22 cellular contexts compared by ENCODE assay signal in genomic region chr18:58569490-58569911, GRCh38. TPM values are rescaled to one million over a fixed set of nuclear protein-coding genes. Genes with fewer than 3 reads are reported as not detected.
DNase-seq lines count a peak whose midpoint lies in the region; ATAC-seq and TF ChIP-seq lines count a peak whose summit lies in the region.
"Had no signal": no experiment of that assay in that cellular context is flagged by ENCODE, and none has a peak within 500 bp of the region (broad histone marks: within the 10 kb centered on the region; RNA-seq: fewer than 3 reads in every experiment).

No MANE protein-coding gene starts in this region.

- no peak overlapping the region for H4K8ac ChIP-seq in neuronal stem cell (ENCODE audit: low read depth, low read length)

- TF ChIP-seq CTCF in AG10803 (conservative IDR thresholded peaks at IDR 0.05; ENCODE audit: low read length) (no peak), HEK293 (tag by site-specific recombination; IDR thresholded peaks at IDR 0.05) (no peak), osteocyte (IDR thresholded peaks at IDR 0.05) (no peak), GM20000 (IDR thresholded peaks at IDR 0.05; ENCODE audit: extremely low read depth, missing control alignments) (no peak)

- H3K27ac Mint-ChIP-seq in osteocyte (ENCODE audit: unreplicated experiment) = peak overlapping the region; percentile 72
- H3K27ac Mint-ChIP-seq: activated CD4-positive, alpha-beta T cell treated with anti-CD3 and anti-CD28 coated beads for 36 hours had no signal

- H2AFZ ChIP-seq in neuronal stem cell (ENCODE audit: low read length) = no peak overlapping the region

- peaks cover 73% of the 10 kb centered on the region for H3K4me1 Mint-ChIP-seq in osteocyte (ENCODE audit: unreplicated experiment)

- no peak for ATAC-seq in GM19035 (IDR thresholded peaks at IDR 0.05; ENCODE audit: unreplicated experiment)
- ATAC-seq: upper lobe of right lung had no signal

- H2BK12ac ChIP-seq in neuronal stem cell (ENCODE audit: low read length) = no peak overlapping the region

- WGBS in neuronal stem cell (ENCODE audit: extremely low coverage in 2 of 2, insufficient read length in 2 of 2, insufficient replicate concordance in 1 of 2), 2 donors = no CpG with 5 or more reads among the region's 8 CpGs

- H3K27me3 Mint-ChIP-seq in osteocyte (ENCODE audit: unreplicated experiment) = no peaks in the 10 kb centered on the region
- H3K27me3 Mint-ChIP-seq: activated CD4-positive, alpha-beta T cell treated with anti-CD3 and anti-CD28 coated beads for 36 hours; CD4-positive, CD25-positive, alpha-beta regulatory T cell had no signal

- H3K4me1 ChIP-seq in HEK293 (ENCODE audit: control insufficient read depth, insufficient read depth, low read length) = no peaks in the 10 kb centered on the region
- peaks cover 44% of the 10 kb centered on the region for H3K4me1 ChIP-seq in adipocyte (ENCODE audit: control insufficient read depth, insufficient read depth, low read length)
- no peaks in the 10 kb centered on the region for H3K4me1 ChIP-seq in neuronal stem cell (ENCODE audit: control insufficient read depth in 2 of 2, insufficient read depth in 1 of 2, low read depth in 1 of 2, low read length in 2 of 2)
- H3K4me1 ChIP-seq: upper lobe of right lung had no signal

- H3K18ac ChIP-seq in neuronal stem cell (ENCODE audit: low read length) = no peak overlapping the region

- H2BK120ac ChIP-seq in neuronal stem cell (ENCODE audit: low read depth, low read length) = no peak overlapping the region

- H3K27ac ChIP-seq in HEK293 (ENCODE audit: extremely low read depth, low read depth, low read length) (no peak overlapping the region), neuronal stem cell (replicated peaks; ENCODE audit: low read length) (no peak overlapping the region)
- H3K27ac ChIP-seq: KMS-11, upper lobe of right lung had no signal

- H3K36me3 ChIP-seq in HEK293 (ENCODE audit: control insufficient read depth in 2 of 2, insufficient read depth in 1 of 2, low read length in 2 of 2) = no peaks in the 10 kb centered on the region
- H3K36me3 ChIP-seq in adipocyte (ENCODE audit: control insufficient read depth, insufficient read depth, low read length, severe bottlenecking) = no peaks in the 10 kb centered on the region
- H3K36me3 ChIP-seq in neuronal stem cell (replicated peaks in 1 of 2; ENCODE audit: control insufficient read depth in 2 of 2, insufficient read depth in 2 of 2, low read length in 2 of 2) = peaks cover 0 to 5% of the 10 kb centered on the region in 2 donors
- H3K36me3 ChIP-seq: upper lobe of right lung had no signal

- H3K14ac ChIP-seq in neuronal stem cell (ENCODE audit: low read length) = no peak overlapping the region

- no peak overlapping the region for H3K4ac ChIP-seq in neuronal stem cell (ENCODE audit: low read length)

- H3K9me3 ChIP-seq in HEK293 (ENCODE audit: control insufficient read depth, insufficient read depth, low read depth, low read length) = no peaks in the 10 kb centered on the region
- H3K9me3 ChIP-seq in adipocyte (ENCODE audit: control insufficient read depth, low read length) = no peaks in the 10 kb centered on the region
- peaks cover 0 to 2% of the 10 kb centered on the region in 2 donors for H3K9me3 ChIP-seq in neuronal stem cell (replicated peaks in 1 of 2; ENCODE audit: control insufficient read depth in 2 of 2, insufficient read depth in 1 of 2, low read depth in 1 of 2, low read length in 2 of 2)
- H3K9me3 ChIP-seq: upper lobe of right lung had no signal

- no peak overlapping the region for H4K91ac ChIP-seq in neuronal stem cell (ENCODE audit: low read depth, low read length, poor library complexity)

- H2BK5ac ChIP-seq in neuronal stem cell (ENCODE audit: low read length) = no peak overlapping the region

- DNase-seq in AG10803 (ENCODE audit: low read depth) (peak; percentile 62), adipocyte (ENCODE audit: low read depth) (no peak), osteocyte (ENCODE audit: extremely low spot score, unreplicated experiment) (peak; percentile 56), GM20000 (ENCODE audit: low spot score) (no peak), neuronal stem cell (ENCODE audit: low spot score) (no peak)
- DNase-seq: activated CD4-positive, alpha-beta T cell treated with anti-CD3 and anti-CD28 coated beads for 36 hours; activated naive CD4-positive, alpha-beta T cell treated with anti-CD3 and anti-CD28 coated beads, Interleukin-2, amount 50 U/mL, for 16 hours; anterior cingulate cortex; CD4-positive, CD25-positive, alpha-beta regulatory T cell; DMS 273 treated with DMSO at 0.1 percent for 48 hours; effector CD8-positive, alpha-beta T cell; HCEC 1CT; islet precursor cell; NCI-H187; NCI-H226; occipital lobe; SHP77 treated with DMSO at 0.1 percent for 48 hours; stimulated activated CD8-positive, alpha-beta memory T cell treated with anti-CD3 and anti-CD28 coated beads, Interleukin-4, amount 100 ng/mL, for 48 hours; upper lobe of right lung had no signal

- H3K4me3 ChIP-seq in AG10803 (ENCODE audit: low read length) (no peak overlapping the region), HEK293 (ENCODE audit: low read depth, low read length) (no peak overlapping the region), adipocyte (ENCODE audit: low read length) (peak overlapping the region; percentile 29), neuronal stem cell (ENCODE audit: low read length in 2 of 2) (no peak overlapping the region)
- H3K4me3 ChIP-seq: upper lobe of right lung had no signal

- H2BK15ac ChIP-seq in neuronal stem cell (ENCODE audit: low read length) = no peak overlapping the region

- H3K9ac ChIP-seq in adipocyte (ENCODE audit: low read length) (peak overlapping the region; percentile 16), neuronal stem cell (ENCODE audit: low read depth, low read length, poor library complexity) (no peak overlapping the region)
- H3K9ac ChIP-seq: KMS-11 had no signal

- no peak overlapping the region for H3K4me2 ChIP-seq in neuronal stem cell (ENCODE audit: insufficient read depth, low read length, poor library complexity, severe bottlenecking)
- H3K4me2 ChIP-seq: KMS-11 had no signal

- H3K79me1 ChIP-seq in neuronal stem cell (ENCODE audit: low read depth, low read length) = no peaks in the 10 kb centered on the region

- H3K27me3 ChIP-seq in adipocyte (replicated peaks; ENCODE audit: control insufficient read depth, insufficient read depth, low read length) = no peaks in the 10 kb centered on the region
- H3K27me3 ChIP-seq in neuronal stem cell (ENCODE audit: control insufficient read depth in 3 of 3, insufficient read depth in 3 of 3, low read depth in 1 of 3, low read length in 3 of 3) = no peaks in the 10 kb centered on the region
- H3K27me3 ChIP-seq: upper lobe of right lung had no signal

- no peak overlapping the region for H2AK5ac ChIP-seq in neuronal stem cell (ENCODE audit: low read depth, low read length)

- H3K23ac ChIP-seq in neuronal stem cell (ENCODE audit: low read depth, low read length, poor library complexity) = no peak overlapping the region

- POLR2A ChIA-PET in HEK293 (lab: Yijun Ruan, JAX) = no interaction called here

- H3K4me3 Mint-ChIP-seq in osteocyte (ENCODE audit: unreplicated experiment) = no peak overlapping the region
- H3K4me3 Mint-ChIP-seq: activated CD4-positive, alpha-beta T cell treated with anti-CD3 and anti-CD28 coated beads for 36 hours; CD4-positive, CD25-positive, alpha-beta regulatory T cell had no signal

- peaks cover 5% of the 10 kb centered on the region for H3K36me3 Mint-ChIP-seq in osteocyte (ENCODE audit: unreplicated experiment)
- H3K36me3 Mint-ChIP-seq: CD4-positive, CD25-positive, alpha-beta regulatory T cell had no signal

- CTCF ChIA-PET in HEK293 (lab: Yijun Ruan, JAX) = interaction anchor here (0.7 to 1.3 kb wide), 2 partner anchors 195 to 613 kb away, joined by 4 to 5 read pairs; no protein-coding TSS in a partner anchor

- H3K9me3 Mint-ChIP-seq in osteocyte (ENCODE audit: unreplicated experiment) = no peaks in the 10 kb centered on the region
- H3K9me3 Mint-ChIP-seq: CD4-positive, CD25-positive, alpha-beta regulatory T cell had no signal

TF ChIP-seq in HEK293, 187 proteins besides CTCF, POLR2A, EP300 and RAD21 (continues in another document):
- no peak for TF ChIP-seq ZNF274 (IDR thresholded peaks at IDR 0.05; ENCODE audit: low read length)
- TF ChIP-seq ZNF274 (tag by site-specific recombination; IDR thresholded peaks at IDR 0.05; ENCODE audit: borderline replicate concordance) = no peak
- TF ChIP-seq ZIC2 (tag by site-specific recombination; IDR thresholded peaks at IDR 0.05) = peak; percentile 52
- no peak for TF ChIP-seq ZNF24 (tag by site-specific recombination; IDR thresholded peaks at IDR 0.05)
- TF ChIP-seq ZNF391 (tag by site-specific recombination; IDR thresholded peaks at IDR 0.05; ENCODE audit: borderline replicate concordance, low read depth) = no peak
- TF ChIP-seq, protein P1, sequence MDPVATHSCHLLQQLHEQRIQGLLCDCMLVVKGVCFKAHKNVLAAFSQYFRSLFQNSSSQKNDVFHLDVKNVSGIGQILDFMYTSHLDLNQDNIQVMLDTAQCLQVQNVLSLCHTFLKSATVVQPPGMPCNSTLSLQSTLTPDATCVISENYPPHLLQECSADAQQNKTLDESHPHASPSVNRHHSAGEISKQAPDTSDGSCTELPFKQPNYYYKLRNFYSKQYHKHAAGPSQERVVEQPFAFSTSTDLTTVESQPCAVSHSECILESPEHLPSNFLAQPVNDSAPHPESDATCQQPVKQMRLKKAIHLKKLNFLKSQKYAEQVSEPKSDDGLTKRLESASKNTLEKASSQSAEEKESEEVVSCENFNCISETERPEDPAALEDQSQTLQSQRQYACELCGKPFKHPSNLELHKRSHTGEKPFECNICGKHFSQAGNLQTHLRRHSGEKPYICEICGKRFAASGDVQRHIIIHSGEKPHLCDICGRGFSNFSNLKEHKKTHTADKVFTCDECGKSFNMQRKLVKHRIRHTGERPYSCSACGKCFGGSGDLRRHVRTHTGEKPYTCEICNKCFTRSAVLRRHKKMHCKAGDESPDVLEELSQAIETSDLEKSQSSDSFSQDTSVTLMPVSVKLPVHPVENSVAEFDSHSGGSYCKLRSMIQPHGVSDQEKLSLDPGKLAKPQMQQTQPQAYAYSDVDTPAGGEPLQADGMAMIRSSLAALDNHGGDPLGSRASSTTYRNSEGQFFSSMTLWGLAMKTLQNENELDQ (tag by site-specific recombination; IDR thresholded peaks at IDR 0.05; ENCODE audit: low read depth) = no peak

RNA-seq across cellular contexts. Expression of gene ALPK2, which starts 59.4 kb away (rescaled TPM):
- 54.9 and 61.2 TPM in 2 replicates for total RNA-seq in osteocyte
- polyA plus RNA-seq in neuronal stem cell (2013, experiment 1 of 2) = 0.28 TPM
- polyA plus RNA-seq in neuronal stem cell (2013, experiment 2 of 2) = 0.21 TPM
- polyA plus RNA-seq: CD4-positive, CD25-positive, alpha-beta regulatory T cell had no signal

Comparison
In these comparisons a context has a peak if more than half of its experiments do, and no peak if none do; other contexts are left out.
1. DNase-seq: peak in AG10803 (single experiment) and osteocyte (single experiment); none in adipocyte (single experiment), GM20000 (single experiment) and neuronal stem cell (single experiment).